Comparison of ENCODE assay signal across 9 cellular contexts in genomic region chr6:145148392-145149175, GRCh38.
DNase-seq lines count a peak whose midpoint lies in the region; ATAC-seq and TF ChIP-seq lines count a peak whose summit lies in the region.
"Had no signal": no experiment of that assay in that cellular context is flagged by ENCODE, and none has a peak within 500 bp of the region (broad histone marks: within the 10 kb centered on the region; RNA-seq: fewer than 3 reads in every experiment).

No MANE protein-coding gene starts in this region.

- no peak overlapping the region for H3K4me3 Mint-ChIP-seq in activated naive CD8-positive, alpha-beta T cell treated with anti-CD3 and anti-CD28 coated beads, Interleukin-2, amount 50 U/mL, for 24 hours
- no peak overlapping the region for H3K4me3 Mint-ChIP-seq in activated naive CD8-positive, alpha-beta T cell treated with anti-CD3 and anti-CD28 coated beads for 36 hours
- no peak overlapping the region for H3K4me3 Mint-ChIP-seq in MCF 10A (ENCODE audit: unreplicated experiment)
- H3K4me3 Mint-ChIP-seq: naive B cell had no signal

- H3K4me1 Mint-ChIP-seq in activated naive CD8-positive, alpha-beta T cell treated with anti-CD3 and anti-CD28 coated beads, Interleukin-2, amount 50 U/mL, for 24 hours: peaks cover 4% of the 10 kb centered on the region
- H3K4me1 Mint-ChIP-seq in activated naive CD8-positive, alpha-beta T cell treated with anti-CD3 and anti-CD28 coated beads for 36 hours: no peaks in the 10 kb centered on the region
- peaks cover 25% of the 10 kb centered on the region for H3K4me1 Mint-ChIP-seq in MCF 10A (ENCODE audit: insufficient read depth, unreplicated experiment)
- H3K4me1 Mint-ChIP-seq: naive B cell had no signal

- no peaks in the 10 kb centered on the region for H3K36me3 Mint-ChIP-seq in activated naive CD8-positive, alpha-beta T cell treated with anti-CD3 and anti-CD28 coated beads, Interleukin-2, amount 50 U/mL, for 24 hours (ENCODE audit: low read depth)
- H3K36me3 Mint-ChIP-seq in activated naive CD8-positive, alpha-beta T cell treated with anti-CD3 and anti-CD28 coated beads for 36 hours: no peaks in the 10 kb centered on the region
- H3K36me3 Mint-ChIP-seq in MCF 10A (ENCODE audit: insufficient read depth, unreplicated experiment): no peaks in the 10 kb centered on the region
- H3K36me3 Mint-ChIP-seq: naive B cell had no signal

- H3K27me3 Mint-ChIP-seq in activated naive CD8-positive, alpha-beta T cell treated with anti-CD3 and anti-CD28 coated beads, Interleukin-2, amount 50 U/mL, for 24 hours: peaks cover 9% of the 10 kb centered on the region
- H3K27me3 Mint-ChIP-seq in activated naive CD8-positive, alpha-beta T cell treated with anti-CD3 and anti-CD28 coated beads for 36 hours: peaks cover 4% of the 10 kb centered on the region
- H3K27me3 Mint-ChIP-seq in MCF 10A (ENCODE audit: insufficient read depth, unreplicated experiment): no peaks in the 10 kb centered on the region

- intact Hi-C loops in MCF 10A (cut with micrococcal nuclease): no loop called here

- CTCF ChIA-PET in MCF 10A (lab: Yijun Ruan, JAX): interaction anchor here (0.7 to 1.3 kb wide), 3 partner anchors 9 to 132 kb away, joined by 3 to 4 read pairs (median 3); no protein-coding TSS in a partner anchor

- H3K27ac Mint-ChIP-seq in activated naive CD8-positive, alpha-beta T cell treated with anti-CD3 and anti-CD28 coated beads, Interleukin-2, amount 50 U/mL, for 24 hours: no peak overlapping the region
- no peak overlapping the region for H3K27ac Mint-ChIP-seq in activated naive CD8-positive, alpha-beta T cell treated with anti-CD3 and anti-CD28 coated beads for 36 hours
- H3K27ac Mint-ChIP-seq in MCF 10A (ENCODE audit: low read depth, unreplicated experiment): peak overlapping the region; percentile 21

- ATAC-seq in activated naive CD8-positive, alpha-beta T cell treated with anti-CD3 and anti-CD28 coated beads, Interleukin-2, amount 50 U/mL, for 24 hours: peak; percentile 50
- ATAC-seq in HG02870 (IDR thresholded peaks at IDR 0.05; ENCODE audit: unreplicated experiment): no peak

- no peak overlapping the region for H3K4me3 ChIP-seq in skeletal muscle cell (ENCODE audit: low read depth, low read length)

- POLR2A ChIA-PET in MCF 10A (lab: Yijun Ruan, JAX): interaction anchor here (0.6 to 0.8 kb wide), 3 partner anchors 10 to 346 kb away, joined by 3 to 4 read pairs (median 3); no protein-coding TSS in a partner anchor

- no peak for TF ChIP-seq CTCF in MCF 10A (IDR thresholded peaks at IDR 0.05; ENCODE audit: unreplicated experiment)

- no peak for DNase-seq in activated naive CD8-positive, alpha-beta T cell treated with anti-CD3 and anti-CD28 coated beads, Interleukin-2, amount 50 U/mL, for 24 hours
- DNase-seq in activated naive CD8-positive, alpha-beta T cell treated with anti-CD3 and anti-CD28 coated beads for 36 hours: no peak
- DNase-seq in Kasumi-1 (lab: John Stamatoyannopoulos, UW) (peak; percentile 32 to 51), MCF 10A (ENCODE audit: unreplicated experiment) (peak; percentile 94), skeletal muscle cell (ENCODE audit: low read depth) (peak; percentile 54), NCI-H2171 treated with DMSO at 0.1 percent for 48 hours (lab: John Stamatoyannopoulos, UW) (no peak), GM19240 (ENCODE audit: insufficient read length, low spot score) (no peak)
- DNase-seq: naive B cell had no signal

- BruUV-seq in MCF 10A (replicated peaks; lab: Mats Ljungman, UMichigan): no TSS peak

- no peaks in the 10 kb centered on the region for H3K9me3 Mint-ChIP-seq in activated naive CD8-positive, alpha-beta T cell treated with anti-CD3 and anti-CD28 coated beads, Interleukin-2, amount 50 U/mL, for 24 hours
- no peaks in the 10 kb centered on the region for H3K9me3 Mint-ChIP-seq in activated naive CD8-positive, alpha-beta T cell treated with anti-CD3 and anti-CD28 coated beads for 36 hours
- H3K9me3 Mint-ChIP-seq in MCF 10A (ENCODE audit: unreplicated experiment): no peaks in the 10 kb centered on the region
- H3K9me3 Mint-ChIP-seq: naive B cell had no signal

Comparison
In these comparisons a context has a peak if more than half of its experiments do, and no peak if none do; other contexts are left out.
1. DNase-seq: peak in Kasumi-1 (2 of 2), MCF 10A (single experiment) and skeletal muscle cell (single experiment); none in activated naive CD8-positive, alpha-beta T cell treated with anti-CD3 and anti-CD28 coated beads, Interleukin-2, amount 50 U/mL, for 24 hours (single experiment), activated naive CD8-positive, alpha-beta T cell treated with anti-CD3 and anti-CD28 coated beads for 36 hours (single experiment), NCI-H2171 treated with DMSO at 0.1 percent for 48 hours (single experiment) and GM19240 (single experiment).